Comparison of ENCODE assay signal across 13 cellular contexts in genomic region chr14:63134801-63135200, GRCh38.
DNase-seq lines count a peak whose midpoint lies in the region; ATAC-seq, FAIRE-seq and TF ChIP-seq lines count a peak whose summit lies in the region.
"Had no signal": no experiment of that assay in that cellular context is flagged by ENCODE, and none has a peak within 500 bp of the region (broad histone marks: within the 10 kb centered on the region; RNA-seq: fewer than 3 reads in every experiment).

No MANE protein-coding gene starts in this region.

- no peak for ATAC-seq in left ventricle myocardium superior
- no peak for ATAC-seq in GM19023 (IDR thresholded peaks at IDR 0.05; ENCODE audit: unreplicated experiment)
- no peak for ATAC-seq in HG02763 (IDR thresholded peaks at IDR 0.05; ENCODE audit: unreplicated experiment)
- ATAC-seq in GM18520 (IDR thresholded peaks at IDR 0.05; ENCODE audit: unreplicated experiment), result no peak
- ATAC-seq: Right ventricle myocardium inferior had no signal

- H3K27ac ChIP-seq in cardiac muscle cell (no peak overlapping the region), endothelial cell of umbilical vein (ENCODE audit: insufficient read depth, low read depth, low read length) (no peak overlapping the region)
- H3K27ac ChIP-seq: BLaER1 treated with 17β-estradiol and CSF1 and Interleukin-3, amounts not matched to agents 10 nM and 100 nM; esophagus muscularis mucosa had no signal

- intact Hi-C loops in left ventricle myocardium superior (cut with micrococcal nuclease) (no loop called here), endothelial cell of umbilical vein (cut with micrococcal nuclease) (loop anchor here (2.0 kb wide), 1 partner anchor 956 kb away; no protein-coding TSS in a partner anchor)

- H3K4me2 ChIP-seq in endothelial cell of umbilical vein (ENCODE audit: insufficient read depth, low read length), result no peak overlapping the region
- H3K4me2 ChIP-seq: BLaER1 treated with 17β-estradiol and CSF1 and Interleukin-3, amounts not matched to agents 10 nM and 100 nM had no signal

- H3K79me2 ChIP-seq in endothelial cell of umbilical vein (ENCODE audit: control insufficient read depth, insufficient read depth, low read length), result no peaks in the 10 kb centered on the region

- no peaks in the 10 kb centered on the region for H3K9me1 ChIP-seq in endothelial cell of umbilical vein (replicated peaks; ENCODE audit: control insufficient read depth, extremely low read depth, insufficient read depth, low read length)

- no peaks in the 10 kb centered on the region for H4K20me1 ChIP-seq in endothelial cell of umbilical vein (replicated peaks; ENCODE audit: control insufficient read depth, extremely low read depth, insufficient read depth, low read length)
- H4K20me1 ChIP-seq: BLaER1 treated with 17β-estradiol and CSF1 and Interleukin-3, amounts not matched to agents 10 nM and 100 nM had no signal

- dilution Hi-C loops in endothelial cell of umbilical vein (cut with MboI; ENCODE audit: extremely low pct_ligation_motif_present, low sequenced_read_pairs), result no loop called here

- no TSS peak for BruUV-seq in endothelial cell of umbilical vein (replicated peaks; lab: Mats Ljungman, UMichigan)

- no peak for TF ChIP-seq POLR2A in endothelial cell of umbilical vein (IDR thresholded peaks at IDR 0.05; ENCODE audit: low read depth, low read length)

- no peaks in the 10 kb centered on the region for H3K4me1 ChIP-seq in cardiac muscle cell (ENCODE audit: low read depth)
- H3K4me1 ChIP-seq in endothelial cell of umbilical vein (ENCODE audit: control insufficient read depth, extremely low read depth, insufficient read depth, low read length), result no peaks in the 10 kb centered on the region
- H3K4me1 ChIP-seq: BLaER1 treated with 17β-estradiol and CSF1 and Interleukin-3, amounts not matched to agents 10 nM and 100 nM; esophagus muscularis mucosa had no signal

- no peak overlapping the region for H2AFZ ChIP-seq in endothelial cell of umbilical vein (ENCODE audit: low read depth, low read length)

- no peak for FAIRE-seq in endothelial cell of umbilical vein (lab: Jason Lieb, UNC)
- FAIRE-seq in GM19239 (lab: Jason Lieb, UNC), result no peak

- DNase-seq in cardiac muscle cell (ENCODE audit: low read depth in 1 of 2, low spot score in 1 of 2) (peak; percentile 29 to 31), left ventricle myocardium superior (no peak), NCI-H69 (lab: John Stamatoyannopoulos, UW) (peak; percentile 63), endothelial cell of umbilical vein (ENCODE audit: low read depth, low spot score) (peak; percentile 15), GM19239 (ENCODE audit: insufficient read length, low spot score) (no peak)
- DNase-seq: activated T-cell treated with anti-CD3 and anti-CD28 coated beads, Interleukin-2, amount 50 U/mL, for 1 hour; occipital lobe had no signal

- peak; percentile 49 for TF ChIP-seq CTCF in cardiac muscle cell (IDR thresholded peaks at IDR 0.05; ENCODE audit: low read depth, low read length)
- TF ChIP-seq CTCF in endothelial cell of umbilical vein (IDR thresholded peaks at IDR 0.05; ENCODE audit: extremely low read depth in 1 of 2, insufficient read depth in 1 of 2, low read depth in 1 of 2, low read length in 2 of 2), result peak in 1 of 2 donors; percentile 11

- CTCF ChIA-PET in endothelial cell of umbilical vein (lab: Charles Lee), result interaction anchor here (0.9 to 2.0 kb wide), 3 partner anchors 9 to 956 kb away, joined by 3 to 4 read pairs (median 4); no protein-coding TSS in a partner anchor

- H3K36me3 ChIP-seq in cardiac muscle cell (no peaks in the 10 kb centered on the region), endothelial cell of umbilical vein (ENCODE audit: control insufficient read depth in 2 of 2, extremely low read depth in 1 of 2, insufficient read depth in 2 of 2, low read length in 2 of 2) (no peaks in the 10 kb centered on the region)
- H3K36me3 ChIP-seq: BLaER1 treated with 17β-estradiol and CSF1 and Interleukin-3, amounts not matched to agents 10 nM and 100 nM; esophagus muscularis mucosa had no signal

- POLR2A ChIA-PET in endothelial cell of umbilical vein (lab: Charles Lee), result no interaction called here

- H3K9me3 ChIP-seq in cardiac muscle cell (ENCODE audit: low read depth), result no peaks in the 10 kb centered on the region
- no peaks in the 10 kb centered on the region for H3K9me3 ChIP-seq in endothelial cell of umbilical vein (replicated peaks; ENCODE audit: control insufficient read depth, insufficient read depth, low read length)
- H3K9me3 ChIP-seq: BLaER1 treated with 17β-estradiol and CSF1 and Interleukin-3, amounts not matched to agents 10 nM and 100 nM; esophagus muscularis mucosa had no signal

- no peak overlapping the region for H3K4me3 ChIP-seq in cardiac muscle cell
- H3K4me3 ChIP-seq in endothelial cell of umbilical vein (replicated peaks in 1 of 3; ENCODE audit: insufficient read depth in 1 of 3, low read depth in 1 of 3, low read length in 3 of 3), result no peak overlapping the region
- H3K4me3 ChIP-seq: BLaER1 treated with 17β-estradiol and CSF1 and Interleukin-3, amounts not matched to agents 10 nM and 100 nM; esophagus muscularis mucosa had no signal

- H3K9ac ChIP-seq in endothelial cell of umbilical vein (replicated peaks; ENCODE audit: extremely low read depth, insufficient read depth, low read length), result no peak overlapping the region
- H3K9ac ChIP-seq: BLaER1 treated with 17β-estradiol and CSF1 and Interleukin-3, amounts not matched to agents 10 nM and 100 nM had no signal

- H3K27me3 ChIP-seq in cardiac muscle cell (no peaks in the 10 kb centered on the region), endothelial cell of umbilical vein (ENCODE audit: control insufficient read depth in 2 of 2, insufficient read depth in 2 of 2, low read length in 2 of 2) (peaks cover 0 to 2% of the 10 kb centered on the region in 2 experiments)
- H3K27me3 ChIP-seq: BLaER1 treated with 17β-estradiol and CSF1 and Interleukin-3, amounts not matched to agents 10 nM and 100 nM; esophagus muscularis mucosa had no signal

TF ChIP-seq in endothelial cell of umbilical vein, 7 proteins besides CTCF, POLR2A, EP300 and RAD21:
- TF ChIP-seq JUN (IDR thresholded peaks at IDR 0.05; ENCODE audit: borderline replicate concordance, insufficient read depth, insufficient read length, low read depth) (no peak), MYC (IDR thresholded peaks at IDR 0.05; ENCODE audit: low read depth, low read length) (no peak), GATA2 (IDR thresholded peaks at IDR 0.05; ENCODE audit: insufficient read depth, insufficient read length, low read depth, low read length) (no peak), EZH2 (IDR thresholded peaks at IDR 0.05; ENCODE audit: borderline replicate concordance, low read depth, low read length, severe bottlenecking) (no peak), POLR2AphosphoS5 (IDR thresholded peaks at IDR 0.05; ENCODE audit: insufficient read depth, low read depth, low read length) (no peak), MAX (IDR thresholded peaks at IDR 0.05; ENCODE audit: insufficient read depth, insufficient read length) (no peak), FOS (IDR thresholded peaks at IDR 0.05; ENCODE audit: borderline replicate concordance, insufficient read depth, low read length) (no peak)

Comparison
In these comparisons a context has a peak if more than half of its experiments do, and no peak if none do; other contexts are left out.
1. DNase-seq: peak in cardiac muscle cell (2 of 2), NCI-H69 (single experiment) and endothelial cell of umbilical vein (single experiment); none in left ventricle myocardium superior (single experiment) and GM19239 (single experiment).